Comparison of ENCODE assay signal across 1 cellular context in genomic region chr15:59751552-59752413, GRCh38.
TF ChIP-seq lines count a peak whose summit lies in the region.

No MANE protein-coding gene starts in this region.

TF ChIP-seq in GM23338, 12 proteins besides CTCF, POLR2A, EP300 and RAD21 (continued from another document):
- TF ChIP-seq REST (IDR thresholded peaks at IDR 0.05; ENCODE audit: unreplicated experiment) (no peak), CREB1 (CRISPR knock-in tag; IDR thresholded peaks at IDR 0.05; ENCODE audit: low read depth) (no peak), ZNF331 (CRISPR knock-in tag; IDR thresholded peaks at IDR 0.05; ENCODE audit: low read depth) (no peak)
